Comparison of ENCODE assay signal across 10 cellular contexts in genomic region chr18:75276813-75277628, GRCh38.
A peak's percentile ranks its signal among the peaks of the same experiment; 100 is the strongest.
DNase-seq lines count a peak whose midpoint lies in the region; ATAC-seq and TF ChIP-seq lines count a peak whose summit lies in the region.
"Had no signal": no experiment of that assay in that cellular context is flagged by ENCODE, and none has a peak within 500 bp of the region (broad histone marks: within the 10 kb centered on the region; RNA-seq: fewer than 3 reads in every experiment).

No MANE protein-coding gene starts in this region.

- peaks cover 10% of the 10 kb centered on the region for H3K4me1 Mint-ChIP-seq in mesothelial cell of epicardium

- no peak overlapping the region for H3K4me3 ChIP-seq in BJ (ENCODE audit: low read depth, low read length)
- H3K4me3 ChIP-seq: heart left ventricle had no signal

- H3K27me3 Mint-ChIP-seq in mesothelial cell of epicardium (ENCODE audit: low read depth): no peaks in the 10 kb centered on the region

- POLR2A ChIA-PET in BJ (lab: Charles Lee): interaction anchor here (0.6 kb wide), 1 partner anchor 1174 kb away, joined by 5 read pairs; no protein-coding TSS in a partner anchor

- no peaks in the 10 kb centered on the region for H3K9me3 Mint-ChIP-seq in activated naive CD4-positive, alpha-beta T cell treated with anti-CD3 and anti-CD28 coated beads, Interleukin-2, amount 50 U/mL, for 72 hours
- H3K9me3 Mint-ChIP-seq in mesothelial cell of epicardium: no peaks in the 10 kb centered on the region

- no peaks in the 10 kb centered on the region for H3K36me3 Mint-ChIP-seq in activated naive CD4-positive, alpha-beta T cell treated with anti-CD3 and anti-CD28 coated beads, Interleukin-2, amount 50 U/mL, for 72 hours
- peaks cover 14% of the 10 kb centered on the region for H3K36me3 Mint-ChIP-seq in mesothelial cell of epicardium

- TF ChIP-seq CTCF in BJ (IDR thresholded peaks at IDR 0.05; ENCODE audit: insufficient read depth, low read depth, low read length) (no peak), mesothelial cell of epicardium (IDR thresholded peaks at IDR 0.05; ENCODE audit: unreplicated experiment) (no peak)

- intact Hi-C loops in posterior vena cava (cut with DNase I): no loop called here
- intact Hi-C loops in left colon (cut with DNase I, micrococcal nuclease): no loop called here

- peak; percentile 83 to 89 for ATAC-seq in activated naive CD4-positive, alpha-beta T cell treated with anti-CD3 and anti-CD28 coated beads, Interleukin-2, amount 50 U/mL, for 72 hours
- no peak for ATAC-seq in left colon
- ATAC-seq in GM18517 (IDR thresholded peaks at IDR 0.05; ENCODE audit: unreplicated experiment): no peak

- peaks cover 1% of the 10 kb centered on the region for H3K36me3 ChIP-seq in BJ (ENCODE audit: control insufficient read depth, insufficient read depth, low read length)
- H3K36me3 ChIP-seq: heart left ventricle had no signal

- peak overlapping the region; percentile 34 to 77 for H3K27ac Mint-ChIP-seq in activated naive CD4-positive, alpha-beta T cell treated with anti-CD3 and anti-CD28 coated beads, Interleukin-2, amount 50 U/mL, for 72 hours
- H3K27ac Mint-ChIP-seq in mesothelial cell of epicardium: peak overlapping the region; percentile 44

- DNase-seq in BJ (ENCODE audit: low read depth): peak; percentile 76
- DNase-seq in ELR (ENCODE audit: low read depth): peak; percentile 84
- DNase-seq in activated naive CD4-positive, alpha-beta T cell treated with anti-CD3 and anti-CD28 coated beads, Interleukin-2, amount 50 U/mL, for 72 hours (ENCODE audit: low spot score in 2 of 2): no peak
- DNase-seq in mesothelial cell of epicardium (ENCODE audit: low spot score in 2 of 2, unreplicated experiment in 2 of 2): no peak
- DNase-seq in posterior vena cava (ENCODE audit: low spot score): no peak
- DNase-seq in left colon: no peak
- DNase-seq in A172 (ENCODE audit: low spot score): no peak
- DNase-seq: DMS 273 treated with DMSO at 0.1 percent for 48 hours, heart left ventricle had no signal

- no peak overlapping the region for H3K4me3 Mint-ChIP-seq in mesothelial cell of epicardium

- no peaks in the 10 kb centered on the region for H3K27me3 ChIP-seq in BJ (ENCODE audit: control insufficient read depth, insufficient read depth, low read length)
- H3K27me3 ChIP-seq: heart left ventricle had no signal

- CTCF ChIA-PET in BJ (lab: Yijun Ruan, JAX): interaction anchor here (1.2 kb wide), 2 partner anchors 12 to 15 kb away, joined by 3 to 4 read pairs; no protein-coding TSS in a partner anchor

Comparison
In these comparisons a context has a peak if more than half of its experiments do, and no peak if none do; other contexts are left out.
1. DNase-seq: peak in BJ (single experiment) and ELR (single experiment); none in activated naive CD4-positive, alpha-beta T cell treated with anti-CD3 and anti-CD28 coated beads, Interleukin-2, amount 50 U/mL, for 72 hours (0 of 2), mesothelial cell of epicardium (0 of 2), posterior vena cava (single experiment), left colon (0 of 2) and A172 (single experiment).
2. ATAC-seq: peak in activated naive CD4-positive, alpha-beta T cell treated with anti-CD3 and anti-CD28 coated beads, Interleukin-2, amount 50 U/mL, for 72 hours (2 of 2); none in left colon (single experiment) and GM18517 (single experiment).